Comparison of ENCODE assay signal across 19 cellular contexts in genomic region chr10:124062390-124062789, GRCh38. TPM values are rescaled to one million over a fixed set of nuclear protein-coding genes. Genes with fewer than 3 reads are reported as not detected.
DNase-seq lines count a peak whose midpoint lies in the region; ATAC-seq and TF ChIP-seq lines count a peak whose summit lies in the region.
"Had no signal": no experiment of that assay in that cellular context is flagged by ENCODE, and none has a peak within 500 bp of the region (broad histone marks: within the 10 kb centered on the region; RNA-seq: fewer than 3 reads in every experiment).

No MANE protein-coding gene starts in this region.

- H3K4me3 ChIP-seq in OCI-LY3 (ENCODE audit: low read length), result peak overlapping the region; percentile 21; the same call in 1 of the 2 replicates
- no peak overlapping the region for H3K4me3 ChIP-seq in stomach
- H3K4me3 ChIP-seq: lung, psoas muscle had no signal

- H3K79me2 ChIP-seq in OCI-LY3 (ENCODE audit: low read length), result no peaks in the 10 kb centered on the region

- no peaks in the 10 kb centered on the region for H4K20me1 ChIP-seq in OCI-LY3 (ENCODE audit: insufficient read depth, low read length)

- H3K27me3 ChIP-seq in OCI-LY3 (ENCODE audit: low read depth, low read length) (peaks cover 21% of the 10 kb centered on the region), stomach (no peaks in the 10 kb centered on the region)
- H3K27me3 ChIP-seq: neutrophil had no signal

- no peak for TF ChIP-seq POLR2A in stomach (IDR thresholded peaks at IDR 0.05)

- no peaks in the 10 kb centered on the region for H3K9me3 ChIP-seq in OCI-LY3 (ENCODE audit: insufficient read depth, low read length)
- H3K9me3 ChIP-seq in stomach, result no peaks in the 10 kb centered on the region
- H3K9me3 ChIP-seq: neutrophil, psoas muscle had no signal

- H3K4me1 ChIP-seq in OCI-LY3 (ENCODE audit: low read length), result peaks cover 55% of the 10 kb centered on the region
- H3K4me1 ChIP-seq in stomach, result peaks cover 22 to 74% (median 48%) of the 10 kb centered on the region in 4 donors

- DNase-seq in Daoy (ENCODE audit: low read depth), result peak; percentile 7
- no peak for DNase-seq in left colon
- no peak for DNase-seq in stomach
- no peak for DNase-seq in Kasumi-1 (lab: John Stamatoyannopoulos, UW)
- no peak for DNase-seq in cerebellar nuclear complex (lab: John Stamatoyannopoulos, UW)
- DNase-seq: activated CD4-positive, alpha-beta T cell treated with anti-CD3 and anti-CD28 coated beads, Interleukin-2, amount 50 U/mL, for 4 hours; HFFc6; islet precursor cell; KG1; MV-4-11; NCI-H187; NCI-H526 treated with DMSO at 0.1 percent for 48 hours; psoas muscle; T-helper 9 cell had no signal

- TF ChIP-seq EP300 in stomach (IDR thresholded peaks at IDR 0.05), result no peak

- no peak overlapping the region for H3K27ac ChIP-seq in OCI-LY3 (ENCODE audit: low read length)
- peak overlapping the region in 3 of 5 donors; percentile 7 to 83 (median 72) for H3K27ac ChIP-seq in stomach
- H3K27ac ChIP-seq: neutrophil, psoas muscle had no signal

- intact Hi-C loops in left colon (cut with DNase I, micrococcal nuclease), result no loop called here
- intact Hi-C loops in stomach (cut with DNase I; ENCODE audit: low total_unique reads), result no loop called here

- peak; percentile 33 for ATAC-seq in left colon
- ATAC-seq in HG02981 (IDR thresholded peaks at IDR 0.05; ENCODE audit: unreplicated experiment), result no peak
- ATAC-seq: psoas muscle had no signal

- H3K9ac ChIP-seq in OCI-LY3 (ENCODE audit: low read length), result no peak overlapping the region

- H3K36me3 ChIP-seq in OCI-LY3 (replicated peaks; ENCODE audit: low read depth, low read length) (no peaks in the 10 kb centered on the region), stomach (no peaks in the 10 kb centered on the region)

- no peak overlapping the region for H2AFZ ChIP-seq in OCI-LY3 (ENCODE audit: low read depth, low read length)

- TF ChIP-seq CTCF in OCI-LY3 (IDR thresholded peaks at IDR 0.05; ENCODE audit: low read depth, low read length) (no peak), stomach (IDR thresholded peaks at IDR 0.05) (no peak)

- WGBS in stomach, 5 donors, result 38 to 54% (median 46%) methylated on average over 15 of the region's 15 CpGs

- H3K4me2 ChIP-seq in OCI-LY3 (ENCODE audit: low read length), result peak overlapping the region; percentile 85; the same call in 1 of the 2 replicates

RNA-seq across cellular contexts. Expression of gene CHST15, which starts 31.0 kb away (rescaled TPM):
- total RNA-seq in Daoy (2014; rRNA removed; shearing (Covaris generic)), result 9.5 and 11.8 TPM in 2 replicates
- total RNA-seq in left colon, result 10 to 100 TPM in 1 of 2 donors, 1 to 10 TPM in 1; 2.7 to 11.6 TPM
- total RNA-seq in stomach, result 10 to 100 TPM in 4 of 5 donors, 1 to 10 TPM in 1; 2.6 to 30.4 (median 22.8) TPM
- polyA plus RNA-seq in stomach, result 1 to 10 TPM; 5.2 to 7.3 (median 5.7) TPM
- total RNA-seq: activated T-helper 2 cell treated with anti-CD3 and anti-CD28 coated beads, Interferon-gamma antibody, Interleukin-2, Interleukin-4, amounts not matched to agents 10 μg/mL and 5 μg/mL and 100 μg/mL, durations not matched to agents 14 hours and 24 hours and 36 hours had no signal
